Comparison of ENCODE assay signal across 8 cellular contexts in the genomic region with DNA sequence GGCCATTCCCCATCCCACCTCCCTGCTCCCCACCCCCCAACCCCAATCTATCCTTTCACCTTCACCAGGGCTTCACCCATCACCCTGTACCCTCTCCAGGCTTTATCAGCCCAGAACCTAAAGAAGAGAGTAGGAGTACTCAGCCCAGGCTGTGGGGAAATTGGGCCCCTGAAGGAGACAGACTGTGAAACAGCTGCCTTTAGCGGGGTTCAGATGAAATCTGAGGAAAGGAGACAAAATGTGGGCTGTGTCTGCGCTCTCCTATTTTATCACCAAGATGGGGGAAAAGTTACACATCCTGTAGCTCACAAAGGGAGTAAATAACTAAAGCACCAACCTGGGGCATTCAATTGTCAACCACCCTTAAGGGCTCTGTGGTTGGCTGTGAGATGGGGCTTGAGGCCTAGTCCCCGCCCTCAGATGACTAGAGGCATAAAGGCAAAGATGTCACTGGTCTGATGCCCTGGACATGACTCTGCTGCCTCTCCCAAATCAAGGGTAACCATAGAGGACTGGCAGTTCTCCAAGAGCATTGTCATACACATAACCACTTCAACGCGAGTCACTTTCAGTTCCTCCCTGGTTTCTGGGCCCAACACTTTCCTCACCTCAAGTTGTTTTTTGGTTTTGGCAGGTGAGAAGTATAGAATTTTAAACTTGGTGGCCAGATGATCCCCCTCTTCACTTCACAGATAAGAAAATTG. TPM values are rescaled to one million over a fixed set of nuclear protein-coding genes. Genes with fewer than 3 reads are reported as not detected.
DNase-seq lines count a peak whose midpoint lies in the region; ATAC-seq, FAIRE-seq and TF ChIP-seq lines count a peak whose summit lies in the region.

No MANE protein-coding gene starts in this region.

- H3K36me3 Mint-ChIP-seq in T-helper 1 cell treated with Interleukin-12 subunit alpha and Interleukin-12 subunit beta and Interleukin-4 antibody, amounts not matched to agents 30 μg/mL and 1 μg/mL, for 36 hours (ENCODE audit: low read depth), result peaks cover 32% of the 10 kb centered on the region

- TF ChIP-seq POLR2A in K562 (conservative IDR thresholded peaks at IDR 0.05), result no peak
- no peak for TF ChIP-seq POLR2A in stomach (IDR thresholded peaks at IDR 0.05)

- DNase-seq in COLO829 (ENCODE audit: low spot score), result peak; percentile 37
- peak in 2 of 4 experiments; percentile 67 to 77 for DNase-seq in K562 (ENCODE audit: extremely low read depth in 1 of 4, low spot score in 3 of 4)
- peak; percentile 64 for DNase-seq in lung (ENCODE audit: low spot score)
- peak; percentile 44 for DNase-seq in stomach
- no peak for DNase-seq in NCI-H748 (lab: John Stamatoyannopoulos, UW; ENCODE audit: unreplicated experiment)

- ATAC-seq in GM21367 (IDR thresholded peaks at IDR 0.05; ENCODE audit: unreplicated experiment), result peak; percentile 81
- peak; percentile 64 for ATAC-seq in HG03575 (IDR thresholded peaks at IDR 0.05; ENCODE audit: extremely low read depth, insufficient number of reproducible peaks, low FRiP score, unreplicated experiment)
- ATAC-seq in K562, result peak; percentile 89
- ATAC-seq in lung (ENCODE audit: insufficient read depth, low FRiP score), result peak; percentile 87

- CTCF ChIA-PET in K562 (lab: Yijun Ruan, JAX; ENCODE audit: low intra/inter-chr PET ratio), result interaction anchor here (0.5 kb wide), 1 partner anchor 98 kb away, joined by 3 read pairs; no protein-coding TSS in a partner anchor

- H3K27me3 ChIP-seq in K562 (ENCODE audit: control insufficient read depth in 2 of 2, insufficient read depth in 2 of 2, low read length in 2 of 2) (no peaks in the 10 kb centered on the region), lung (ENCODE audit: control insufficient read depth, insufficient read depth) (no peaks in the 10 kb centered on the region), stomach (no peaks in the 10 kb centered on the region)

- H3K9ac ChIP-seq in K562 (ENCODE audit: insufficient read depth in 1 of 2, low read depth in 2 of 2, low read length in 2 of 2), result 0 out of 4 replicates have a peak overlapping the region, but pooled peaks of 1 of the 2 experiments have one; percentile 1

- no peaks in the 10 kb centered on the region for H3K9me1 ChIP-seq in K562 (ENCODE audit: control insufficient read depth, insufficient read depth, low read length)

- no peaks in the 10 kb centered on the region for H3K27me3 Mint-ChIP-seq in T-helper 1 cell treated with Interleukin-12 subunit alpha and Interleukin-12 subunit beta and Interleukin-4 antibody, amounts not matched to agents 30 μg/mL and 1 μg/mL, for 36 hours (ENCODE audit: low read depth)

- in situ Hi-C loops in K562 (cut with MboI), result no loop called here

- intact Hi-C loops in K562 (cut with micrococcal nuclease), result no loop called here
- intact Hi-C loops in stomach (cut with DNase I; ENCODE audit: low total_unique reads), result no loop called here

- H3K4me3 ChIP-seq in K562 (no peak overlapping the region), lung (no peak overlapping the region), stomach (no peak overlapping the region)

- H3K9me3 Mint-ChIP-seq in T-helper 1 cell treated with Interleukin-12 subunit alpha and Interleukin-12 subunit beta and Interleukin-4 antibody, amounts not matched to agents 30 μg/mL and 1 μg/mL, for 36 hours, result no peaks in the 10 kb centered on the region

- TF ChIP-seq CTCF in K562 (IDR thresholded peaks at IDR 0.05 in 2 of 3, conservative IDR thresholded peaks at IDR 0.05 in 1 of 3; ENCODE audit: insufficient read depth in 2 of 3, low read depth in 1 of 3, low read length in 3 of 3) (no peak), lung (IDR thresholded peaks at IDR 0.05; ENCODE audit: control extremely low read depth, extremely low read depth) (no peak), stomach (IDR thresholded peaks at IDR 0.05) (no peak)

- BruUV-seq in K562 (replicated peaks; lab: Mats Ljungman, UMichigan), result no TSS peak

- no peaks in the 10 kb centered on the region for H3K79me2 ChIP-seq in K562 (ENCODE audit: control insufficient read depth, insufficient read depth, low read length)

- H3K27ac Mint-ChIP-seq in T-helper 1 cell treated with Interleukin-12 subunit alpha and Interleukin-12 subunit beta and Interleukin-4 antibody, amounts not matched to agents 30 μg/mL and 1 μg/mL, for 36 hours, result peak overlapping the region; percentile 88

- POLR2A ChIA-PET in K562 (lab: Yijun Ruan, JAX), result interaction anchor here (0.7 to 4.8 kb wide), 6 partner anchors 11 to 186 kb away, joined by 3 to 23 read pairs (median 4); a partner anchor contains a TSS

- no peak overlapping the region for H3K4me3 Mint-ChIP-seq in T-helper 1 cell treated with Interleukin-12 subunit alpha and Interleukin-12 subunit beta and Interleukin-4 antibody, amounts not matched to agents 30 μg/mL and 1 μg/mL, for 36 hours

- FAIRE-seq in K562 (lab: Jason Lieb, UNC), result peak; percentile 86

- no peak for TF ChIP-seq EP300 in K562 (IDR thresholded peaks at IDR 0.05; ENCODE audit: low read length)
- TF ChIP-seq EP300 in stomach (IDR thresholded peaks at IDR 0.05), result no peak

- TF ChIP-seq RAD21 in K562 (CRISPR knock-in tag; conservative IDR thresholded peaks at IDR 0.05 in 1 of 2, IDR thresholded peaks at IDR 0.05 in 1 of 2), result no peak

- H3K4me2 ChIP-seq in K562 (ENCODE audit: insufficient read depth, low read length), result no peak overlapping the region

- no peaks in the 10 kb centered on the region for H3K9me3 ChIP-seq in K562 (replicated peaks; ENCODE audit: control insufficient read depth, insufficient read depth, low read depth, low read length)
- H3K9me3 ChIP-seq in lung (ENCODE audit: control insufficient read depth in 2 of 2, insufficient read depth in 1 of 2, low read length in 1 of 2), result no peaks in the 10 kb centered on the region
- no peaks in the 10 kb centered on the region for H3K9me3 ChIP-seq in stomach

- H3K27ac ChIP-seq in K562 (ENCODE audit: extremely low read depth, low read depth, low read length) (peak overlapping the region; percentile 40; the same call in 2 of the 3 replicates), lung (ENCODE audit: low read depth in 1 of 2, low read length in 1 of 2) (peak overlapping the region; percentile 65 to 90), stomach (peak overlapping the region; percentile 11 to 70 (median 57))

- 31% methylated on average over 5 of the region's 5 CpGs for WGBS in K562 (ENCODE audit: insufficient coverage, low coverage, missing lambda C conversion rate)
- 44 to 52% methylated on average over 5 of the region's 5 CpGs for WGBS in lung, 2 donors
- WGBS in stomach, 5 donors, result 61 to 68% (median 64%) methylated on average over 5 of the region's 5 CpGs

- peaks cover 34% of the 10 kb centered on the region; the same call in 2 of the 3 replicates for H3K36me3 ChIP-seq in K562 (ENCODE audit: control insufficient read depth, insufficient read depth, low read length)
- peaks cover 18 to 24% of the 10 kb centered on the region in 2 donors for H3K36me3 ChIP-seq in lung (ENCODE audit: control insufficient read depth in 2 of 2, insufficient read depth in 2 of 2, low read length in 2 of 2)
- peaks cover 25 to 47% (median 38%) of the 10 kb centered on the region in 4 donors for H3K36me3 ChIP-seq in stomach

- H3K4me1 Mint-ChIP-seq in T-helper 1 cell treated with Interleukin-12 subunit alpha and Interleukin-12 subunit beta and Interleukin-4 antibody, amounts not matched to agents 30 μg/mL and 1 μg/mL, for 36 hours (ENCODE audit: low read depth), result peaks cover 21% of the 10 kb centered on the region

- no peak overlapping the region for H2AFZ ChIP-seq in K562 (ENCODE audit: low read depth, low read length)

- H3K4me1 ChIP-seq in K562 (replicated peaks in 1 of 2; ENCODE audit: control insufficient read depth in 2 of 2, insufficient read depth in 2 of 2, low read length in 2 of 2) (peaks cover 5 to 20% of the 10 kb centered on the region in 2 experiments; a peak in 4 of 5 replicates), lung (ENCODE audit: control insufficient read depth in 2 of 2, insufficient read depth in 2 of 2, low read length in 2 of 2) (peaks cover 10 to 12% of the 10 kb centered on the region in 2 donors), stomach (peaks cover 0 to 27% (median 4%) of the 10 kb centered on the region in 4 donors)

- H4K20me1 ChIP-seq in K562 (replicated peaks; ENCODE audit: control insufficient read depth, insufficient read depth, low read length), result no peaks in the 10 kb centered on the region

TF ChIP-seq in K562, 482 proteins besides CTCF, POLR2A, EP300 and RAD21 (continues in another document):
- TF ChIP-seq TAF15 (IDR thresholded peaks at IDR 0.05; ENCODE audit: low read depth, low read length), result no peak
- TF ChIP-seq ATF1 (CRISPR knock-in tag; IDR thresholded peaks at IDR 0.05), result no peak
- TF ChIP-seq ATF1 (tag; IDR thresholded peaks at IDR 0.05), result peak; percentile 22; the same call in 1 of the 2 replicates
- no peak for TF ChIP-seq HNRNPK (IDR thresholded peaks at IDR 0.05; ENCODE audit: low read depth, low read length, poor library complexity, severe bottlenecking)
- TF ChIP-seq CREM (IDR thresholded peaks at IDR 0.05; ENCODE audit: low read depth), result peak; percentile 31; the same call in 1 of the 2 replicates
- no peak for TF ChIP-seq ZNF445 (CRISPR knock-in tag; IDR thresholded peaks at IDR 0.05; ENCODE audit: low read depth)
- 0 out of 4 replicates have a peak, but pooled peaks of 1 of the 2 experiments have one; percentile 42 for TF ChIP-seq RCOR1 (IDR thresholded peaks at IDR 0.05; ENCODE audit: borderline replicate concordance in 1 of 2, low read depth in 2 of 2, low read length in 2 of 2)

RNA-seq across cellular contexts. Expression of a gene that starts 30.0 kb away (rescaled TPM):
- 12.5 and 30.3 TPM in 2 replicates for total RNA-seq in K562 (2011; cell fraction: chromatin; rRNA removed; ENCODE audit: low replicate concordance)
- total RNA-seq in K562 (2011; cell fraction: nucleolus; rRNA removed), result 16.4 and 17.8 TPM in 2 replicates
- 10.8 and 15.5 TPM in 2 replicates for total RNA-seq in K562 (2011; cell fraction: nucleoplasm; rRNA removed)
- total RNA-seq in K562 (2014; rRNA removed) (1.2 and 4.0 TPM in 2 replicates), K562 (2014; rRNA removed; fragmentation: Illumina TruSeq; extraction: Trizol) (1.6 and 2.6 TPM in 2 replicates), K562 (2015; rRNA removed; fragmentation: Illumina TruSeq; extraction: Trizol) (2.1 and 3.0 TPM in 2 replicates), K562 (2021) (2.8 and 3.6 TPM in 2 replicates), lung (100 to 1,000 TPM in 1 of 2 donors, 10 to 100 TPM in 1; 15.8 to 162 TPM), stomach (10 to 100 TPM; 14.9 to 89.9 (median 62.2) TPM)
- polyA plus RNA-seq in K562 (2011; rRNA removed) (4.1 and 4.3 TPM in 2 replicates), K562 (2014; fragmentation: Illumina TruSeq; extraction: Trizol) (4.7 and 4.9 TPM in 2 replicates), K562 (2014; fragmentation: Nextera tagmentation; extraction: Ambion mirVana) (under 1 TPM; 0.57 to 0.79 TPM), K562 (2014; rRNA removed) (4.3 and 5.2 TPM in 2 replicates), lung (100 to 1,000 TPM in 1 of 2 donors, 10 to 100 TPM in 1; 53.9 to 223 TPM), stomach (10 to 100 TPM; 17.4 to 86.8 (median 44.1) TPM)
- 4.4 and 4.6 TPM in 2 replicates for polyA plus RNA-seq in K562 (2011; cell fraction: cytosol; rRNA removed)
- 27.9 and 39.9 TPM in 2 replicates for polyA plus RNA-seq in K562 (2011; cell fraction: nucleus; rRNA removed)
- 5.5 and 7.3 TPM in 2 replicates for polyA plus RNA-seq in K562 (2012)
- 3.5 and 3.8 TPM in 2 replicates for polyA minus RNA-seq in K562 (2011; rRNA and poly(A)+ RNA removed)
- polyA minus RNA-seq in K562 (2011; cell fraction: cytosol; rRNA and poly(A)+ RNA removed), result 3.2 and 4.8 TPM in 2 replicates
- 2.7 and 4.0 TPM in 2 replicates for polyA minus RNA-seq in K562 (2011; cell fraction: nucleus; rRNA and poly(A)+ RNA removed)
